Comparison of ENCODE assay signal across 10 cellular contexts in genomic region chr17:80790021-80790765, GRCh38.
DNase-seq lines count a peak whose midpoint lies in the region; FAIRE-seq and TF ChIP-seq lines count a peak whose summit lies in the region.
"Had no signal": no experiment of that assay in that cellular context is flagged by ENCODE, and none has a peak within 500 bp of the region (broad histone marks: within the 10 kb centered on the region; RNA-seq: fewer than 3 reads in every experiment).

No MANE protein-coding gene starts in this region.

- H3K27ac ChIP-seq in esophagus muscularis mucosa (replicated peaks in 1 of 4) (peak overlapping the region; percentile 20 to 67 (median 46)), thyroid gland (peak overlapping the region; percentile 19 to 45 (median 24))
- H3K27ac ChIP-seq: C4-2B had no signal

- FAIRE-seq in urothelium cell line (lab: Jason Lieb, UNC): no peak

- H3K9me3 ChIP-seq in esophagus muscularis mucosa (no peaks in the 10 kb centered on the region), thyroid gland (no peaks in the 10 kb centered on the region)
- H3K9me3 ChIP-seq: left lung had no signal

- TF ChIP-seq POLR2A in esophagus muscularis mucosa (IDR thresholded peaks at IDR 0.05; ENCODE audit: low read depth): no peak
- no peak for TF ChIP-seq POLR2A in thyroid gland (IDR thresholded peaks at IDR 0.05)

- TF ChIP-seq CTCF in esophagus muscularis mucosa (IDR thresholded peaks at IDR 0.05) (no peak), thyroid gland (IDR thresholded peaks at IDR 0.05) (no peak)

- intact Hi-C loops in esophagus muscularis mucosa (cut with DNase I): no loop called here
- intact Hi-C loops in thyroid gland (cut with DNase I): no loop called here

- no peak for TF ChIP-seq EP300 in esophagus muscularis mucosa (IDR thresholded peaks at IDR 0.05)

- DNase-seq in activated T-cell treated with anti-CD3 and anti-CD28 coated beads, Interleukin-2, amount 50 U/mL, for 1 hour: peak; percentile 37
- DNase-seq in activated T-cell treated with anti-CD3 and anti-CD28 coated beads for 4 hours: no peak
- peak; percentile 26 for DNase-seq in M059J (ENCODE audit: low read depth)
- no peak for DNase-seq in esophagus muscularis mucosa (ENCODE audit: extremely low spot score)
- no peak for DNase-seq in thyroid gland
- no peak for DNase-seq in AG08395 (ENCODE audit: low spot score)
- DNase-seq in NCI-H345 (lab: John Stamatoyannopoulos, UW): no peak
- no peak for DNase-seq in urothelium cell line (ENCODE audit: low spot score)

- no peak overlapping the region for H3K4me3 ChIP-seq in esophagus muscularis mucosa
- H3K4me3 ChIP-seq in thyroid gland (replicated peaks in 1 of 3): no peak overlapping the region
- H3K4me3 ChIP-seq: left lung had no signal

- no peaks in the 10 kb centered on the region for H3K27me3 ChIP-seq in esophagus muscularis mucosa
- no peaks in the 10 kb centered on the region for H3K27me3 ChIP-seq in thyroid gland
- H3K27me3 ChIP-seq: left lung had no signal

- peaks cover 25 to 68% (median 63%) of the 10 kb centered on the region in 4 donors for H3K4me1 ChIP-seq in esophagus muscularis mucosa
- H3K4me1 ChIP-seq in thyroid gland: peaks cover 6 to 40% of the 10 kb centered on the region in 2 donors

- H3K36me3 ChIP-seq in esophagus muscularis mucosa (peaks cover 0 to 4% (median 0%) of the 10 kb centered on the region in 4 donors), thyroid gland (no peaks in the 10 kb centered on the region)
- H3K36me3 ChIP-seq: left lung had no signal

- WGBS in esophagus muscularis mucosa: 79% methylated on average over 13 of the region's 13 CpGs
- WGBS in thyroid gland, 2 donors: 65 to 72% methylated on average over 13 of the region's 13 CpGs

Comparison
In these comparisons a context has a peak if more than half of its experiments do, and no peak if none do; other contexts are left out.
1. DNase-seq: peak in activated T-cell treated with anti-CD3 and anti-CD28 coated beads, Interleukin-2, amount 50 U/mL, for 1 hour (single experiment) and M059J (single experiment); none in activated T-cell treated with anti-CD3 and anti-CD28 coated beads for 4 hours (single experiment), esophagus muscularis mucosa (single experiment), thyroid gland (0 of 2), AG08395 (single experiment), NCI-H345 (single experiment) and urothelium cell line (single experiment).